16 cellular contexts compared by ENCODE assay signal in genomic region chr5:127571314-127571713, GRCh38. TPM values are rescaled to one million over a fixed set of nuclear protein-coding genes. Genes with fewer than 3 reads are reported as not detected.
A peak's percentile ranks its signal among the peaks of the same experiment; 100 is the strongest.
DNase-seq lines count a peak whose midpoint lies in the region; ATAC-seq and FAIRE-seq lines count a peak whose summit lies in the region.
"Had no signal": no experiment of that assay in that cellular context is flagged by ENCODE, and none has a peak within 500 bp of the region (broad histone marks: within the 10 kb centered on the region; RNA-seq: fewer than 3 reads in every experiment).

No MANE protein-coding gene starts in this region.

- no peaks in the 10 kb centered on the region for H3K27me3 ChIP-seq in H7 (ENCODE audit: control insufficient read depth, insufficient read depth, low read length)

- H3K4me1 Mint-ChIP-seq in stimulated activated effector memory CD8-positive, alpha-beta T cell treated with anti-CD3 and anti-CD28 coated beads, Interleukin-12 subunit alpha, Interleukin-12 subunit beta, amount 100 ng/mL, for 72 hours: peaks cover 12% of the 10 kb centered on the region

- H3K27ac Mint-ChIP-seq in stimulated activated effector memory CD8-positive, alpha-beta T cell treated with anti-CD3 and anti-CD28 coated beads, Interleukin-12 subunit alpha, Interleukin-12 subunit beta, amount 100 ng/mL, for 72 hours: no peak overlapping the region
- H3K27ac Mint-ChIP-seq: activated B cell treated with CpG ODN at 0.5 μM for 24 hours had no signal

- FAIRE-seq in GM19239 (lab: Jason Lieb, UNC): peak; percentile 99

- H3K36me3 ChIP-seq in H7 (replicated peaks; ENCODE audit: control insufficient read depth, insufficient read depth, low read length): no peaks in the 10 kb centered on the region
- H3K36me3 ChIP-seq: left lung had no signal

- H3K9me3 Mint-ChIP-seq in stimulated activated effector memory CD8-positive, alpha-beta T cell treated with anti-CD3 and anti-CD28 coated beads, Interleukin-12 subunit alpha, Interleukin-12 subunit beta, amount 100 ng/mL, for 72 hours: peaks cover 11% of the 10 kb centered on the region

- no peak overlapping the region for H3K4me3 ChIP-seq in H7 (ENCODE audit: insufficient read depth, low read depth, low read length)
- H3K4me3 ChIP-seq: left lung had no signal

- peak; percentile 65 for DNase-seq in GM19239 (ENCODE audit: insufficient read length, low spot score)
- no peak for DNase-seq in stimulated activated effector memory CD8-positive, alpha-beta T cell treated with anti-CD3 and anti-CD28 coated beads, Interleukin-12 subunit alpha, Interleukin-12 subunit beta, amount 100 ng/mL, for 72 hours (ENCODE audit: low spot score in 2 of 2)
- no peak for DNase-seq in central memory CD4-positive, alpha-beta T cell
- DNase-seq in stimulated activated CD4-positive, alpha-beta T cell treated with anti-CD3 and anti-CD28 coated beads, Interleukin-12 subunit alpha, Interleukin-12 subunit beta, amount 100 ng/mL, for 4 hours: no peak
- no peak for DNase-seq in mucosa of gallbladder (ENCODE audit: low spot score)
- DNase-seq in H7: no peak
- DNase-seq: activated B cell treated with CpG ODN at 0.5 μM for 24 hours; activated naive CD4-positive, alpha-beta T cell; DMS 273 treated with DMSO at 0.1 percent for 48 hours; KBM-7; left lung; NCI-H2227 treated with DMSO at 0.1 percent for 48 hours; Right ventricle myocardium superior; stimulated activated CD4-positive, alpha-beta T cell treated with anti-CD3 and anti-CD28 coated beads, Interleukin-2, amount 100 ng/mL, for 24 hours had no signal

- H3K36me3 Mint-ChIP-seq in stimulated activated effector memory CD8-positive, alpha-beta T cell treated with anti-CD3 and anti-CD28 coated beads, Interleukin-12 subunit alpha, Interleukin-12 subunit beta, amount 100 ng/mL, for 72 hours: no peaks in the 10 kb centered on the region

- no peak overlapping the region for H3K4me3 Mint-ChIP-seq in stimulated activated effector memory CD8-positive, alpha-beta T cell treated with anti-CD3 and anti-CD28 coated beads, Interleukin-12 subunit alpha, Interleukin-12 subunit beta, amount 100 ng/mL, for 72 hours
- H3K4me3 Mint-ChIP-seq: activated B cell treated with CpG ODN at 0.5 μM for 24 hours had no signal

- ATAC-seq in GM21825 (IDR thresholded peaks at IDR 0.05; ENCODE audit: unreplicated experiment): peak; percentile 61
- peak; percentile 60 for ATAC-seq in HG03175 (IDR thresholded peaks at IDR 0.05; ENCODE audit: unreplicated experiment)
- ATAC-seq in stimulated activated effector memory CD8-positive, alpha-beta T cell treated with anti-CD3 and anti-CD28 coated beads, Interleukin-12 subunit alpha, Interleukin-12 subunit beta, amount 100 ng/mL, for 72 hours: peak; percentile 75
- ATAC-seq: left lung had no signal

RNA-seq across cellular contexts. Expression of gene PRRC1, which starts 53.9 kb away (rescaled TPM):
- 59.8 TPM for total RNA-seq in mucosa of gallbladder
- total RNA-seq in H7 (2014; rRNA removed; shearing (Covaris generic)): 43.9 and 71.4 TPM in 2 replicates
